In genomic region chr12:57591567-57592325, GRCh38 we compare ENCODE assay signal across 8 cellular contexts. TPM values are rescaled to one million over a fixed set of nuclear protein-coding genes. Genes with fewer than 3 reads are reported as not detected.
A peak's percentile ranks its signal among the peaks of the same experiment; 100 is the strongest.
DNase-seq lines count a peak whose midpoint lies in the region; ATAC-seq and TF ChIP-seq lines count a peak whose summit lies in the region.

No MANE protein-coding gene starts in this region.

- DNase-seq in Caco-2: peak; percentile 48 to 56
- no peak for DNase-seq in HFF-Myc (ENCODE audit: extremely low read depth, low read depth)
- DNase-seq in SK-MEL-5 (ENCODE audit: low read depth, low spot score): peak; percentile 49
- DNase-seq in natural killer cell treated with Interleukin-12 subunit alpha and Interleukin-12 subunit beta and Interleukin-15 and Interleukin-18, amount 100 ng/mL, for 72 hours (ENCODE audit: low spot score): no peak
- DNase-seq in epidermal melanocyte (ENCODE audit: insufficient read length, low spot score): no peak
- no peak for DNase-seq in 8988T

- no peaks in the 10 kb centered on the region for H3K27me3 Mint-ChIP-seq in Caco-2 (ENCODE audit: insufficient read depth, unreplicated experiment)
- H3K27me3 Mint-ChIP-seq in natural killer cell treated with Interleukin-12 subunit alpha and Interleukin-12 subunit beta and Interleukin-15 and Interleukin-18, amount 100 ng/mL, for 72 hours: no peaks in the 10 kb centered on the region

- H3K27me3 ChIP-seq in Caco-2 (replicated peaks; ENCODE audit: control insufficient read depth, insufficient read depth, low read length): no peaks in the 10 kb centered on the region
- peaks cover 0 to 2% of the 10 kb centered on the region in 2 donors for H3K27me3 ChIP-seq in esophagus (ENCODE audit: control insufficient read depth in 1 of 2, insufficient read depth in 2 of 2, low read length in 2 of 2)

- H3K9me3 Mint-ChIP-seq in Caco-2 (ENCODE audit: unreplicated experiment): no peaks in the 10 kb centered on the region
- no peaks in the 10 kb centered on the region for H3K9me3 Mint-ChIP-seq in natural killer cell treated with Interleukin-12 subunit alpha and Interleukin-12 subunit beta and Interleukin-15 and Interleukin-18, amount 100 ng/mL, for 72 hours

- TSS peak; percentile 37 for BruUV-seq in Caco-2 (replicated peaks; lab: Mats Ljungman, UMichigan)

- in situ Hi-C loops in SK-MEL-5 (cut with HindIII; ENCODE audit: low pct_unique_long_range_greater_than_20kb, low sequenced_read_pairs): no loop called here

- H3K9me3 ChIP-seq in Caco-2: no peaks in the 10 kb centered on the region
- no peaks in the 10 kb centered on the region for H3K9me3 ChIP-seq in esophagus (ENCODE audit: control insufficient read depth in 2 of 2, insufficient read depth in 1 of 2, low read depth in 1 of 2, low read length in 1 of 2)

- peaks cover 16% of the 10 kb centered on the region for H3K4me1 ChIP-seq in Caco-2
- no peaks in the 10 kb centered on the region for H3K4me1 ChIP-seq in esophagus (ENCODE audit: control insufficient read depth in 2 of 2, insufficient read depth in 2 of 2, low read length in 1 of 2)

- H3K4me3 ChIP-seq in Caco-2 (ENCODE audit: low read depth, low read length) (peak overlapping the region; percentile 80), HFF-Myc (replicated peaks; ENCODE audit: low read depth, low read length) (peak overlapping the region; percentile 74), esophagus (ENCODE audit: low read depth in 1 of 2, low read length in 2 of 2) (peak overlapping the region; percentile 85 to 93)

- CTCF ChIA-PET in Caco-2 (lab: Charles Lee): interaction anchor here (0.7 to 1.5 kb wide), 5 partner anchors 9 to 145 kb away, joined by 3 to 7 read pairs (median 5); partner anchors contain the start of gene B4GALNT1

- WGBS in esophagus, 2 donors: 23 to 27% methylated on average over 16 of the region's 16 CpGs

- H3K36me3 ChIP-seq in Caco-2 (ENCODE audit: control insufficient read depth, insufficient read depth, low read length) (no peaks in the 10 kb centered on the region; the same call in 1 of the 2 replicates), esophagus (ENCODE audit: control insufficient read depth in 2 of 2, insufficient read depth in 2 of 2, low read length in 1 of 2) (peaks cover 0 to 6% of the 10 kb centered on the region in 2 donors)

- intact Hi-C loops in Caco-2 (cut with micrococcal nuclease; ENCODE audit: unreplicated experiment): loop anchor here (1.0 kb wide), 2 partner anchors 8 to 102 kb away; no protein-coding TSS in a partner anchor

- H3K36me3 Mint-ChIP-seq in Caco-2 (ENCODE audit: insufficient read depth, unreplicated experiment): peaks cover 26% of the 10 kb centered on the region
- peaks cover 4% of the 10 kb centered on the region for H3K36me3 Mint-ChIP-seq in natural killer cell treated with Interleukin-12 subunit alpha and Interleukin-12 subunit beta and Interleukin-15 and Interleukin-18, amount 100 ng/mL, for 72 hours

- POLR2A ChIA-PET in Caco-2 (lab: Charles Lee): no interaction called here

- H3K4me3 Mint-ChIP-seq in Caco-2 (ENCODE audit: unreplicated experiment): peak overlapping the region; percentile 90
- peak overlapping the region; percentile 94 for H3K4me3 Mint-ChIP-seq in natural killer cell treated with Interleukin-12 subunit alpha and Interleukin-12 subunit beta and Interleukin-15 and Interleukin-18, amount 100 ng/mL, for 72 hours

- peak overlapping the region; percentile 88 for H3K27ac Mint-ChIP-seq in Caco-2 (ENCODE audit: unreplicated experiment)
- peak overlapping the region; percentile 45 to 86 for H3K27ac Mint-ChIP-seq in natural killer cell treated with Interleukin-12 subunit alpha and Interleukin-12 subunit beta and Interleukin-15 and Interleukin-18, amount 100 ng/mL, for 72 hours

- ATAC-seq in natural killer cell treated with Interleukin-12 subunit alpha and Interleukin-12 subunit beta and Interleukin-15 and Interleukin-18, amount 100 ng/mL, for 72 hours: peak; percentile 41
- no peak for ATAC-seq in GM18520 (IDR thresholded peaks at IDR 0.05; ENCODE audit: unreplicated experiment)

- H3K4me1 Mint-ChIP-seq in Caco-2 (ENCODE audit: low read depth, unreplicated experiment): peaks cover 19% of the 10 kb centered on the region
- H3K4me1 Mint-ChIP-seq in natural killer cell treated with Interleukin-12 subunit alpha and Interleukin-12 subunit beta and Interleukin-15 and Interleukin-18, amount 100 ng/mL, for 72 hours (ENCODE audit: low read depth in 2 of 2): peaks cover 22 to 23% of the 10 kb centered on the region in 2 donors

- H3K27ac ChIP-seq in esophagus (ENCODE audit: low read depth in 2 of 2, low read length in 1 of 2): peak overlapping the region; percentile 76 to 81

- TF ChIP-seq CTCF in Caco-2 (IDR thresholded peaks at IDR 0.05; ENCODE audit: insufficient read depth in 1 of 2, low read depth in 1 of 2, low read length in 1 of 2, severe bottlenecking in 1 of 2, unreplicated experiment in 1 of 2): no peak
- no peak for TF ChIP-seq CTCF in HFF-Myc (IDR thresholded peaks at IDR 0.05; ENCODE audit: low read depth, low read length, missing control alignments)

RNA-seq across cellular contexts. Expression of gene PIP4K2C, which starts 0.8 kb away (rescaled TPM):
- total RNA-seq in Caco-2 (2022): 42.0 and 48.0 TPM in 2 replicates
- 48.4 and 53.2 TPM in 2 replicates for total RNA-seq in SK-MEL-5 (2014; rRNA removed; shearing (Covaris generic))
- polyA plus RNA-seq in SK-MEL-5 (2015; cell fraction: cytosol; rRNA removed): 61.8 and 80.4 TPM in 2 replicates
- 56.3 and 58.4 TPM in 2 replicates for polyA plus RNA-seq in SK-MEL-5 (2015; cell fraction: nucleus; rRNA removed)
- polyA plus RNA-seq in esophagus: 10 to 100 TPM in 1 of 2 donors, 1 to 10 TPM in 1; 9.4 to 20.3 TPM
- total RNA-seq in natural killer cell treated with Interleukin-12 subunit alpha and Interleukin-12 subunit beta and Interleukin-15 and Interleukin-18, amount 100 ng/mL, for 72 hours: 10 to 100 TPM; 25.9 to 35.7 TPM

RNA-seq across cellular contexts. Expression of gene DTX3, which starts 12.9 kb away (rescaled TPM):
- total RNA-seq in Caco-2 (2022): 17.4 and 20.4 TPM in 2 replicates
- total RNA-seq in SK-MEL-5 (2014; rRNA removed; shearing (Covaris generic)): 13.6 and 14.1 TPM in 2 replicates
- 13.9 and 19.5 TPM in 2 replicates for polyA plus RNA-seq in SK-MEL-5 (2015; cell fraction: cytosol; rRNA removed)
- polyA plus RNA-seq in SK-MEL-5 (2015; cell fraction: nucleus; rRNA removed): 95.1 and 95.3 TPM in 2 replicates
- 10 to 100 TPM; 11.6 to 16.7 TPM for polyA plus RNA-seq in esophagus
- total RNA-seq in natural killer cell treated with Interleukin-12 subunit alpha and Interleukin-12 subunit beta and Interleukin-15 and Interleukin-18, amount 100 ng/mL, for 72 hours: 10 to 100 TPM; 15.6 to 18.4 TPM

RNA-seq across cellular contexts. Expression of gene ARHGEF25, which starts 19.5 kb away (rescaled TPM):
- 5.2 and 5.5 TPM in 2 replicates for total RNA-seq in Caco-2 (2022)
- total RNA-seq in SK-MEL-5 (2014; rRNA removed; shearing (Covaris generic)): 13.2 and 16.3 TPM in 2 replicates
- 11.1 and 18.6 TPM in 2 replicates for polyA plus RNA-seq in SK-MEL-5 (2015; cell fraction: cytosol; rRNA removed)
- 50.9 and 51.4 TPM in 2 replicates for polyA plus RNA-seq in SK-MEL-5 (2015; cell fraction: nucleus; rRNA removed)
- polyA plus RNA-seq in esophagus: 10 to 100 TPM; 18.4 to 20.8 TPM
- total RNA-seq in natural killer cell treated with Interleukin-12 subunit alpha and Interleukin-12 subunit beta and Interleukin-15 and Interleukin-18, amount 100 ng/mL, for 72 hours: 1 to 10 TPM in 1 of 2 donors, under 1 TPM in 1; 0.52 to 4.0 TPM

RNA-seq across cellular contexts. Expression of gene B4GALNT1, which starts 41.3 kb away (rescaled TPM):
- 4.2 and 5.7 TPM in 2 replicates for total RNA-seq in Caco-2 (2022)
- total RNA-seq in SK-MEL-5 (2014; rRNA removed; shearing (Covaris generic)): 8.3 and 11.2 TPM in 2 replicates
- 29.5 and 34.1 TPM in 2 replicates for polyA plus RNA-seq in SK-MEL-5 (2015; cell fraction: cytosol; rRNA removed)
- polyA plus RNA-seq in SK-MEL-5 (2015; cell fraction: nucleus; rRNA removed): 56.8 and 57.1 TPM in 2 replicates
- polyA plus RNA-seq in esophagus: under 1 TPM; 0.10 to 0.18 TPM
- total RNA-seq in natural killer cell treated with Interleukin-12 subunit alpha and Interleukin-12 subunit beta and Interleukin-15 and Interleukin-18, amount 100 ng/mL, for 72 hours: 1 to 10 TPM; 1.5 to 3.6 TPM

RNA-seq across cellular contexts. Expression of gene KIF5A, which starts 41.9 kb away (rescaled TPM):
- 0.05 TPM in 1 of 2 replicates, not detected in the other for total RNA-seq in Caco-2 (2022)
- total RNA-seq in SK-MEL-5 (2014; rRNA removed; shearing (Covaris generic)): 0.29 and 0.40 TPM in 2 replicates
- 0.87 and 0.95 TPM in 2 replicates for polyA plus RNA-seq in SK-MEL-5 (2015; cell fraction: cytosol; rRNA removed)
- polyA plus RNA-seq in SK-MEL-5 (2015; cell fraction: nucleus; rRNA removed): 4.8 and 7.9 TPM in 2 replicates
- under 1 TPM; 0.12 to 0.24 TPM for polyA plus RNA-seq in esophagus
- 1 to 10 TPM in 1 of 2 donors, under 1 TPM in 1; 0.29 to 2.0 TPM for total RNA-seq in natural killer cell treated with Interleukin-12 subunit alpha and Interleukin-12 subunit beta and Interleukin-15 and Interleukin-18, amount 100 ng/mL, for 72 hours

Comparison
In these comparisons a context has a peak if more than half of its experiments do, and no peak if none do; other contexts are left out.
1. DNase-seq: peak in Caco-2 (2 of 2) and SK-MEL-5 (single experiment); none in HFF-Myc (single experiment), natural killer cell treated with Interleukin-12 subunit alpha and Interleukin-12 subunit beta and Interleukin-15 and Interleukin-18, amount 100 ng/mL, for 72 hours (single experiment), epidermal melanocyte (single experiment) and 8988T (single experiment).
2. Peak in every context shown above with its lines, with median percentiles within 50 percentile points of each other: H3K4me3 ChIP-seq.